ENCODE assay signal across 22 cellular contexts in genomic region chr6:61586934-61587537, GRCh38.
A peak's percentile ranks its signal among the peaks of the same experiment; 100 is the strongest.
DNase-seq lines count a peak whose midpoint lies in the region; ATAC-seq and TF ChIP-seq lines count a peak whose summit lies in the region.
"Had no signal": no experiment of that assay in that cellular context is flagged by ENCODE, and none has a peak within 500 bp of the region (broad histone marks: within the 10 kb centered on the region; RNA-seq: fewer than 3 reads in every experiment).

No MANE protein-coding gene starts in this region.

- H3K4me3 ChIP-seq in left ventricle myocardium inferior, result no peak overlapping the region
- H3K4me3 ChIP-seq in endodermal cell (ENCODE audit: low read length), result peak overlapping the region; percentile 27
- H3K4me3 ChIP-seq in mesendoderm (ENCODE audit: low read length), result no peak overlapping the region
- H3K4me3 ChIP-seq: GM23338, HAP-1, Peyer's patch had no signal

- peaks cover 41% of the 10 kb centered on the region for H3K4me1 Mint-ChIP-seq in endodermal cell
- H3K4me1 Mint-ChIP-seq in immature natural killer cell, result no peaks in the 10 kb centered on the region

- peak; percentile 75 for ATAC-seq in Right ventricle myocardium inferior
- ATAC-seq: CD8-positive, alpha-beta T cell; GM23338 had no signal

- no peak overlapping the region for H3K56ac ChIP-seq in mesendoderm (ENCODE audit: low read length)

- no peak overlapping the region for H3K9ac ChIP-seq in endodermal cell (ENCODE audit: extremely low read depth, low read length, poor library complexity, severe bottlenecking)
- no peak overlapping the region for H3K9ac ChIP-seq in mesendoderm (ENCODE audit: low read length)

- no peak overlapping the region for H2BK15ac ChIP-seq in mesendoderm (replicated peaks; ENCODE audit: low read depth)

- H3K4me1 ChIP-seq in left ventricle myocardium inferior (no peaks in the 10 kb centered on the region), endodermal cell (ENCODE audit: control insufficient read depth, insufficient read depth, low read length) (peaks cover 14% of the 10 kb centered on the region), mesendoderm (ENCODE audit: control insufficient read depth, low read depth, low read length) (peaks cover 4% of the 10 kb centered on the region)
- H3K4me1 ChIP-seq: HAP-1, Peyer's patch had no signal

- H3K27ac Mint-ChIP-seq in endodermal cell (peak overlapping the region; percentile 25), immature natural killer cell (no peak overlapping the region)
- H3K27ac Mint-ChIP-seq: CD8-positive, alpha-beta T cell; GM23338 had no signal

- WGBS in endodermal cell (ENCODE audit: insufficient coverage in 1 of 2, insufficient read length in 1 of 2), 2 experiments, result 80 to 83% methylated on average over 2 to 3 of the region's 3 CpGs
- WGBS in mesendoderm (ENCODE audit: extremely low coverage, insufficient coverage, low lambda C conversion rate), result no CpG with 5 or more reads among the region's 3 CpGs

- no peak for DNase-seq in Right ventricle myocardium inferior (ENCODE audit: missing footprints)
- DNase-seq in left ventricle myocardium inferior, result no peak
- DNase-seq in endodermal cell, result peak; percentile 55
- peak; percentile 77 for DNase-seq in mesendoderm
- no peak for DNase-seq in stimulated activated CD4-positive, alpha-beta T cell treated with anti-CD3 and anti-CD28 coated beads, Interleukin-4, amount 100 ng/mL, for 4 hours
- DNase-seq in NCI-H187 treated with DMSO at 0.1 percent for 48 hours (lab: John Stamatoyannopoulos, UW), result no peak
- no peak for DNase-seq in immature natural killer cell
- DNase-seq: 8988T; C1 segment of cervical spinal cord; CD8-positive, alpha-beta T cell; DMS153; KBM-7; NCI-H1092; NCI-H1436 treated with DMSO at 0.1 percent for 48 hours; NCI-H2029; NCI-H2227 treated with DMSO at 0.1 percent for 48 hours; NCI-H510A; NCI-H748 treated with DMSO at 0.1 percent for 48 hours; NK-92 treated with Interleukin-12 subunit alpha and Interleukin-12 subunit beta, amount 100 ng/mL, for 24 hours; Peyer's patch had no signal

- H3K27me3 Mint-ChIP-seq in endodermal cell (ENCODE audit: insufficient read depth) (no peaks in the 10 kb centered on the region), immature natural killer cell (ENCODE audit: low read depth in 3 of 3) (peaks cover 0 to 2% (median 0%) of the 10 kb centered on the region in 3 donors)

- H2BK120ac ChIP-seq in mesendoderm (ENCODE audit: low read depth, low read length), result no peak overlapping the region

- H3K9me3 Mint-ChIP-seq in endodermal cell (no peaks in the 10 kb centered on the region), immature natural killer cell (peaks cover 8 to 65% (median 36%) of the 10 kb centered on the region in 6 donors)

- H3K36me3 Mint-ChIP-seq in endodermal cell (ENCODE audit: low read depth), result no peaks in the 10 kb centered on the region
- peaks cover 0 to 3% (median 0%) of the 10 kb centered on the region in 3 donors for H3K36me3 Mint-ChIP-seq in immature natural killer cell
- H3K36me3 Mint-ChIP-seq: CD8-positive, alpha-beta T cell had no signal

- H3K79me2 ChIP-seq in mesendoderm (ENCODE audit: control insufficient read depth, insufficient read depth, low read length), result no peaks in the 10 kb centered on the region

- intact Hi-C loops in Right ventricle myocardium inferior (cut with DNase I) (no loop called here), left ventricle myocardium inferior (cut with micrococcal nuclease) (no loop called here)

- H3K79me1 ChIP-seq in mesendoderm (ENCODE audit: low read length), result no peaks in the 10 kb centered on the region

- H4K8ac ChIP-seq in mesendoderm (ENCODE audit: low read depth, low read length), result no peak overlapping the region

- H3K36me3 ChIP-seq in left ventricle myocardium inferior, result no peaks in the 10 kb centered on the region
- no peaks in the 10 kb centered on the region for H3K36me3 ChIP-seq in endodermal cell (ENCODE audit: control insufficient read depth, insufficient read depth, low read length)
- H3K36me3 ChIP-seq in mesendoderm (ENCODE audit: control insufficient read depth, insufficient read depth, low read length), result no peaks in the 10 kb centered on the region
- H3K36me3 ChIP-seq: HAP-1, Peyer's patch had no signal

- H3K4me2 ChIP-seq in mesendoderm (ENCODE audit: low read length), result no peak overlapping the region
- H3K4me2 ChIP-seq: GM23338 had no signal

- H3K4ac ChIP-seq in mesendoderm (ENCODE audit: low read depth, low read length), result no peak overlapping the region

- H3K27me3 ChIP-seq in left ventricle myocardium inferior (ENCODE audit: low read depth) (no peaks in the 10 kb centered on the region), endodermal cell (ENCODE audit: control insufficient read depth, insufficient read depth, low read length, poor library complexity, severe bottlenecking) (no peaks in the 10 kb centered on the region), mesendoderm (ENCODE audit: insufficient read depth, low read length, poor library complexity) (no peaks in the 10 kb centered on the region)
- H3K27me3 ChIP-seq: Peyer's patch had no signal

- H3K9me3 ChIP-seq in left ventricle myocardium inferior (replicated peaks) (peaks cover 3% of the 10 kb centered on the region), endodermal cell (ENCODE audit: control insufficient read depth, low read length) (peaks cover 9% of the 10 kb centered on the region)
- H3K9me3 ChIP-seq: HAP-1, Peyer's patch had no signal

- TF ChIP-seq CTCF in left ventricle myocardium inferior (IDR thresholded peaks at IDR 0.05; ENCODE audit: borderline replicate concordance) (no peak), endodermal cell (conservative IDR thresholded peaks at IDR 0.05) (no peak)

- H3K27ac ChIP-seq in left ventricle myocardium inferior (replicated peaks), result no peak overlapping the region
- no peak overlapping the region for H3K27ac ChIP-seq in endodermal cell (ENCODE audit: low read depth, low read length)
- no peak overlapping the region for H3K27ac ChIP-seq in mesendoderm (ENCODE audit: low read depth, low read length)
- H3K27ac ChIP-seq: Peyer's patch had no signal

- H3K4me3 Mint-ChIP-seq in endodermal cell (no peak overlapping the region), immature natural killer cell (no peak overlapping the region)
- H3K4me3 Mint-ChIP-seq: CD8-positive, alpha-beta T cell; GM23338 had no signal

- H4K5ac ChIP-seq in mesendoderm (ENCODE audit: low read length), result no peak overlapping the region

- H3K23ac ChIP-seq in mesendoderm (ENCODE audit: low read length), result no peak overlapping the region

- no peak overlapping the region for H2AK5ac ChIP-seq in mesendoderm (ENCODE audit: low read length)

- no peak overlapping the region for H3K18ac ChIP-seq in mesendoderm (ENCODE audit: low read length)

- peak overlapping the region; percentile 76 for H2BK5ac ChIP-seq in mesendoderm (ENCODE audit: low read length)

Comparison
In these comparisons a context has a peak if more than half of its experiments do, and no peak if none do; other contexts are left out.
1. DNase-seq: peak in endodermal cell (single experiment) and mesendoderm (single experiment); none in Right ventricle myocardium inferior (single experiment), left ventricle myocardium inferior (single experiment), stimulated activated CD4-positive, alpha-beta T cell treated with anti-CD3 and anti-CD28 coated beads, Interleukin-4, amount 100 ng/mL, for 4 hours (0 of 2), NCI-H187 treated with DMSO at 0.1 percent for 48 hours (single experiment) and immature natural killer cell (0 of 3).